In genomic region chr16:88903267-88903666, GRCh38 we compare ENCODE assay signal across 26 cellular contexts. TPM values are rescaled to one million over a fixed set of nuclear protein-coding genes. Genes with fewer than 3 reads are reported as not detected.
"Had no signal": no experiment of that assay in that cellular context is flagged by ENCODE, and none has a peak within 500 bp of the region (broad histone marks: within the 10 kb centered on the region; RNA-seq: fewer than 3 reads in every experiment).

No MANE protein-coding gene starts in this region.

- H3K27me3 Mint-ChIP-seq: activated B cell treated with CpG ODN at 0.5 μM for 24 hours; activated CD4-positive, alpha-beta memory T cell treated with anti-CD3 and anti-CD28 coated beads for 36 hours; activated CD4-positive, alpha-beta T cell treated with anti-CD3 and anti-CD28 coated beads, Interleukin-2, amount 10 ng/mL, durations not matched to agents 24 days and 14 days; activated naive CD8-positive, alpha-beta T cell treated with anti-CD3 and anti-CD28 coated beads, Interleukin-2, amount 50 U/mL, for 24 hours; T-cell had no signal

- H3K36me3 ChIP-seq: ascending aorta had no signal

- H3K27ac Mint-ChIP-seq: activated B cell treated with CpG ODN at 0.5 μM for 24 hours; activated CD4-positive, alpha-beta memory T cell treated with anti-CD3 and anti-CD28 coated beads for 36 hours; activated CD4-positive, alpha-beta T cell treated with anti-CD3 and anti-CD28 coated beads, Interleukin-2, amount 10 ng/mL, durations not matched to agents 24 days and 14 days; activated naive CD8-positive, alpha-beta T cell treated with anti-CD3 and anti-CD28 coated beads, Interleukin-2, amount 50 U/mL, for 24 hours; T-cell had no signal

- H3K4me1 Mint-ChIP-seq: activated CD4-positive, alpha-beta T cell treated with anti-CD3 and anti-CD28 coated beads, Interleukin-2, amount 10 ng/mL, durations not matched to agents 24 days and 14 days; activated naive CD8-positive, alpha-beta T cell treated with anti-CD3 and anti-CD28 coated beads, Interleukin-2, amount 50 U/mL, for 24 hours; T-cell had no signal

- ATAC-seq: activated naive CD4-positive, alpha-beta T cell treated with anti-CD3 and anti-CD28 coated beads, Interleukin-2, amount 50 U/mL, for 72 hours; activated naive CD8-positive, alpha-beta T cell treated with anti-CD3 and anti-CD28 coated beads, Interleukin-2, amount 50 U/mL, for 24 hours; activated T-cell treated with anti-CD3 and anti-CD28 coated beads, Interleukin-2, amount 50 U/mL, for 4 hours; T-cell had no signal

- H3K27me3 ChIP-seq: ascending aorta had no signal

- H3K36me3 Mint-ChIP-seq: activated CD4-positive, alpha-beta memory T cell treated with anti-CD3 and anti-CD28 coated beads for 36 hours; activated naive CD4-positive, alpha-beta T cell treated with anti-CD3 and anti-CD28 coated beads, Interleukin-2, amount 50 U/mL, for 72 hours; T-cell had no signal

- H3K4me3 Mint-ChIP-seq: activated B cell treated with CpG ODN at 0.5 μM for 24 hours; activated CD4-positive, alpha-beta memory T cell treated with anti-CD3 and anti-CD28 coated beads for 36 hours; activated CD4-positive, alpha-beta T cell treated with anti-CD3 and anti-CD28 coated beads, Interleukin-2, amount 10 ng/mL, durations not matched to agents 24 days and 14 days; activated naive CD8-positive, alpha-beta T cell treated with anti-CD3 and anti-CD28 coated beads, Interleukin-2, amount 50 U/mL, for 24 hours; activated T-cell treated with anti-CD3 and anti-CD28 coated beads, Interleukin-2, amount 50 U/mL, for 4 hours; brain; T-cell had no signal

- DNase-seq: activated B cell treated with CpG ODN at 0.5 μM for 24 hours; activated CD4-positive, alpha-beta memory T cell treated with anti-CD3 and anti-CD28 coated beads for 36 hours; activated CD4-positive, alpha-beta T cell treated with anti-CD3 and anti-CD28 coated beads for 1 hour; activated CD4-positive, alpha-beta T cell treated with anti-CD3 and anti-CD28 coated beads, Interleukin-2, amount 10 ng/mL, durations not matched to agents 24 days and 14 days; activated CD8-positive, alpha-beta memory T cell treated with anti-CD3 and anti-CD28 coated beads for 24 hours; activated effector memory CD4-positive, alpha-beta T cell treated with anti-CD3 and anti-CD28 coated beads, Interleukin-2, amount 50 U/mL, for 16 hours; activated naive CD4-positive, alpha-beta T cell treated with Interleukin-2 at 50 U/mL for 16 hours; activated naive CD8-positive, alpha-beta T cell treated with anti-CD3 and anti-CD28 coated beads, Interleukin-2, amount 50 U/mL, for 24 hours; activated T-cell treated with anti-CD3 and anti-CD28 coated beads, Interleukin-2, amount 50 U/mL, for 4 hours; amniotic stem cell; Karpas-422; NCI-H1930; NCI-H2171; NCI-H226; NCI-H526 treated with DMSO at 0.1 percent for 48 hours; NCI-H82; SIG-M5; T-cell; T-helper 2 cell; T1000 had no signal

- H3K27ac ChIP-seq: ascending aorta, SK-N-MC had no signal

- H3K4me3 ChIP-seq: ascending aorta, SK-N-MC had no signal

- H3K9me3 ChIP-seq: ascending aorta had no signal

- H3K9me3 Mint-ChIP-seq: activated B cell treated with CpG ODN at 0.5 μM for 24 hours; activated CD4-positive, alpha-beta memory T cell treated with anti-CD3 and anti-CD28 coated beads for 36 hours; activated CD4-positive, alpha-beta T cell treated with anti-CD3 and anti-CD28 coated beads, Interleukin-2, amount 10 ng/mL, durations not matched to agents 24 days and 14 days; activated naive CD4-positive, alpha-beta T cell treated with anti-CD3 and anti-CD28 coated beads, Interleukin-2, amount 50 U/mL, for 72 hours; activated naive CD8-positive, alpha-beta T cell treated with anti-CD3 and anti-CD28 coated beads, Interleukin-2, amount 50 U/mL, for 24 hours; activated T-cell treated with anti-CD3 and anti-CD28 coated beads, Interleukin-2, amount 50 U/mL, for 4 hours; brain; T-cell had no signal

- H3K4me1 ChIP-seq: ascending aorta had no signal

RNA-seq across cellular contexts. Expression of gene PABPN1L, which starts 36.8 kb away (rescaled TPM):
- total RNA-seq: activated CD4-positive, alpha-beta memory T cell treated with anti-CD3 and anti-CD28 coated beads for 36 hours; activated CD4-positive, alpha-beta T cell treated with anti-CD3 and anti-CD28 coated beads, Interleukin-2, amount 10 ng/mL, durations not matched to agents 24 days and 14 days; activated naive CD4-positive, alpha-beta T cell treated with anti-CD3 and anti-CD28 coated beads, Interleukin-2, amount 50 U/mL, for 72 hours; activated T-cell treated with anti-CD3 and anti-CD28 coated beads, Interleukin-2, amount 50 U/mL, for 4 hours; ascending aorta; NCI-H460; RPMI7951; T-cell had no signal
